In genomic region chr11:47533690-47534135, GRCh38 we compare ENCODE assay signal across 14 cellular contexts. TPM values are rescaled to one million over a fixed set of nuclear protein-coding genes. Genes with fewer than 3 reads are reported as not detected.
A peak's percentile ranks its signal among the peaks of the same experiment; 100 is the strongest.
DNase-seq lines count a peak whose midpoint lies in the region; ATAC-seq and TF ChIP-seq lines count a peak whose summit lies in the region.
"Had no signal": no experiment of that assay in that cellular context is flagged by ENCODE, and none has a peak within 500 bp of the region (broad histone marks: within the 10 kb centered on the region; RNA-seq: fewer than 3 reads in every experiment).

No MANE protein-coding gene starts in this region.

- intact Hi-C loops in Right ventricle myocardium inferior (cut with DNase I), result no loop called here

- peak overlapping the region; percentile 61 for H3K27ac Mint-ChIP-seq in activated T-cell treated with anti-CD3 and anti-CD28 coated beads, Interleukin-2, amount 50 U/mL, for 24 hours
- H3K27ac Mint-ChIP-seq in T-helper 17 cell, result peak overlapping the region; percentile 86
- H3K27ac Mint-ChIP-seq: T-cell had no signal

- H3K4me1 ChIP-seq in gastroesophageal sphincter, result peaks cover 14 to 99% (median 39%) of the 10 kb centered on the region in 3 donors

- ATAC-seq in T-helper 17 cell (no peak), gastroesophageal sphincter (peak; percentile 47), GM18867 (IDR thresholded peaks at IDR 0.05; ENCODE audit: unreplicated experiment) (no peak), Right ventricle myocardium inferior (no peak)
- ATAC-seq: T-cell had no signal

- H3K27me3 ChIP-seq in gastroesophageal sphincter, result no peaks in the 10 kb centered on the region
- H3K27me3 ChIP-seq: testis had no signal

- H3K9me3 ChIP-seq in T-helper 17 cell (ENCODE audit: control insufficient read depth, low read length, poor library complexity, severe bottlenecking) (no peaks in the 10 kb centered on the region), gastroesophageal sphincter (no peaks in the 10 kb centered on the region)
- H3K9me3 ChIP-seq: A549, testis had no signal

- no peak overlapping the region for H3K4me3 Mint-ChIP-seq in activated T-cell treated with anti-CD3 and anti-CD28 coated beads, Interleukin-2, amount 50 U/mL, for 24 hours
- H3K4me3 Mint-ChIP-seq in T-helper 17 cell, result no peak overlapping the region
- H3K4me3 Mint-ChIP-seq: T-cell had no signal

- TF ChIP-seq POLR2A in gastroesophageal sphincter (IDR thresholded peaks at IDR 0.05), result no peak

- no peaks in the 10 kb centered on the region for H3K9me3 Mint-ChIP-seq in activated T-cell treated with anti-CD3 and anti-CD28 coated beads, Interleukin-2, amount 50 U/mL, for 24 hours

- WGBS in gastroesophageal sphincter (ENCODE audit: low coverage in 1 of 2), 2 donors, result 45 to 60% methylated on average over 1 to 2 of the region's 2 CpGs

- no peaks in the 10 kb centered on the region for H3K27me3 Mint-ChIP-seq in activated T-cell treated with anti-CD3 and anti-CD28 coated beads, Interleukin-2, amount 50 U/mL, for 24 hours
- H3K27me3 Mint-ChIP-seq in T-helper 17 cell, result no peaks in the 10 kb centered on the region
- H3K27me3 Mint-ChIP-seq: T-cell had no signal

- H3K27ac ChIP-seq in gastroesophageal sphincter, result peak overlapping the region; percentile 11 to 72 (median 46)
- H3K27ac ChIP-seq: A549, testis had no signal

- peaks cover 0 to 6% of the 10 kb centered on the region in 2 donors for H3K36me3 ChIP-seq in gastroesophageal sphincter

- no peak for TF ChIP-seq EP300 in gastroesophageal sphincter (IDR thresholded peaks at IDR 0.05)

- in situ Hi-C loops in GM13977 (cut with MboI; ENCODE audit: low pct_unique_long_range_greater_than_20kb, low sequenced_read_pairs, unreplicated experiment), result no loop called here

- TF ChIP-seq CTCF in gastroesophageal sphincter (IDR thresholded peaks at IDR 0.05) (no peak), GM13977 (IDR thresholded peaks at IDR 0.05; ENCODE audit: extremely low read depth, insufficient read depth, missing control alignments) (no peak)

- H3K4me3 ChIP-seq in gastroesophageal sphincter, result no peak overlapping the region
- H3K4me3 ChIP-seq: A549, testis had no signal

- DNase-seq in activated T-cell treated with anti-CD3 and anti-CD28 coated beads, Interleukin-2, amount 50 U/mL, for 24 hours, result no peak
- DNase-seq in activated T-cell treated with anti-CD3 and anti-CD28 coated beads for 4 hours (no peak), T-helper 17 cell (no peak), GM13977 (ENCODE audit: low spot score) (no peak), nucleus accumbens (lab: John Stamatoyannopoulos, UW) (no peak), Right ventricle myocardium inferior (ENCODE audit: missing footprints) (no peak)
- DNase-seq: activated CD4-positive, alpha-beta T cell treated with anti-CD3 and anti-CD28 coated beads for 4 hours; T-cell; testis had no signal

- peaks cover 54% of the 10 kb centered on the region for H3K4me1 Mint-ChIP-seq in activated T-cell treated with anti-CD3 and anti-CD28 coated beads, Interleukin-2, amount 50 U/mL, for 24 hours (ENCODE audit: low read depth)
- peaks cover 25% of the 10 kb centered on the region for H3K4me1 Mint-ChIP-seq in T-helper 17 cell

- H3K36me3 Mint-ChIP-seq in activated T-cell treated with anti-CD3 and anti-CD28 coated beads, Interleukin-2, amount 50 U/mL, for 24 hours (ENCODE audit: low read depth), result peaks cover 62% of the 10 kb centered on the region
- H3K36me3 Mint-ChIP-seq in T-helper 17 cell (ENCODE audit: low read depth), result no peaks in the 10 kb centered on the region

RNA-seq across cellular contexts. Expression of gene CELF1, which starts 19.2 kb away (rescaled TPM):
- total RNA-seq in T-helper 17 cell (100 to 1,000 TPM; 113 to 127 TPM), gastroesophageal sphincter (100 to 1,000 TPM in 3 of 4 donors, 10 to 100 TPM in 1; 82.2 to 146 (median 106) TPM), Right ventricle myocardium inferior (96.2 TPM)

RNA-seq across cellular contexts. Expression of gene PTPMT1, which starts 31.7 kb away (rescaled TPM):
- 10 to 100 TPM; 19.2 to 23.8 TPM for total RNA-seq in T-helper 17 cell
- 10 to 100 TPM; 70.0 to 95.7 (median 83.6) TPM for total RNA-seq in gastroesophageal sphincter
- total RNA-seq in Right ventricle myocardium inferior, result 22.5 TPM

RNA-seq across cellular contexts. Expression of gene KBTBD4, which starts 45.1 kb away (rescaled TPM):
- total RNA-seq in T-helper 17 cell (10 to 100 TPM; 20.0 to 23.7 TPM), gastroesophageal sphincter (10 to 100 TPM; 23.3 to 36.1 (median 27.0) TPM), Right ventricle myocardium inferior (13.1 TPM)

RNA-seq across cellular contexts. Expression of gene NDUFS3, which starts 45.2 kb away (rescaled TPM):
- total RNA-seq in T-helper 17 cell (10 to 100 TPM; 90.6 to 92.4 TPM), gastroesophageal sphincter (10 to 100 TPM; 38.7 to 75.6 (median 53.2) TPM), Right ventricle myocardium inferior (342 TPM)

RNA-seq across cellular contexts. Expression of gene FAM180B, which starts 52.8 kb away (rescaled TPM):
- total RNA-seq in T-helper 17 cell, result under 1 TPM; 0.23 to 0.47 TPM
- total RNA-seq in gastroesophageal sphincter, result 1 to 10 TPM in 1 of 4 donors, under 1 TPM in 3; 0.37 to 1.1 (median 0.68) TPM
- 0.22 TPM for total RNA-seq in Right ventricle myocardium inferior
- total RNA-seq: lung microvascular endothelial cell, MCF 10A, testis had no signal
